Comparison of ENCODE assay signal across 21 cellular contexts in genomic region chr10:19683965-19684364, GRCh38.
DNase-seq lines count a peak whose midpoint lies in the region; ATAC-seq and TF ChIP-seq lines count a peak whose summit lies in the region.
"Had no signal": no experiment of that assay in that cellular context is flagged by ENCODE, and none has a peak within 500 bp of the region (broad histone marks: within the 10 kb centered on the region; RNA-seq: fewer than 3 reads in every experiment).

No MANE protein-coding gene starts in this region.

- CTCF ChIA-PET in BJ (lab: Yijun Ruan, JAX) = interaction anchor here (0.9 to 1.8 kb wide), 4 partner anchors 13 to 105 kb away, joined by 3 to 5 read pairs (median 4); no protein-coding TSS in a partner anchor

- peaks cover 26% of the 10 kb centered on the region for H3K9me3 Mint-ChIP-seq in mesothelial cell of epicardium
- H3K9me3 Mint-ChIP-seq: stimulated activated naive CD8-positive, alpha-beta T cell treated with anti-CD3 and anti-CD28 coated beads, Interleukin-15, amount 100 ng/mL, for 72 hours had no signal

- no peak overlapping the region for H3K4me3 Mint-ChIP-seq in mesothelial cell of epicardium
- H3K4me3 Mint-ChIP-seq: activated naive CD4-positive, alpha-beta T cell treated with anti-CD3 and anti-CD28 coated beads, Interleukin-2, amount 10 ng/mL, durations not matched to agents 7 days and 5 days; activated T-cell treated with anti-CD3 and anti-CD28 coated beads, Interleukin-2, amount 50 U/mL, for 4 hours; stimulated activated naive CD8-positive, alpha-beta T cell treated with anti-CD3 and anti-CD28 coated beads, Interleukin-15, amount 100 ng/mL, for 72 hours had no signal

- H3K27me3 ChIP-seq in BJ (ENCODE audit: control insufficient read depth, insufficient read depth, low read length) = no peaks in the 10 kb centered on the region
- H3K27me3 ChIP-seq in fibroblast of lung (ENCODE audit: control insufficient read depth, insufficient read depth, low read length) = no peaks in the 10 kb centered on the region
- H3K27me3 ChIP-seq in psoas muscle (ENCODE audit: insufficient read depth in 3 of 3, low read length in 2 of 3) = no peaks in the 10 kb centered on the region
- H3K27me3 ChIP-seq: tibial nerve had no signal

- H3K4me3 ChIP-seq in BJ (ENCODE audit: low read depth, low read length) = no peak overlapping the region
- H3K4me3 ChIP-seq in fibroblast of lung (replicated peaks in 1 of 4; ENCODE audit: control extremely low read depth in 1 of 4, insufficient read depth in 1 of 4, low read depth in 3 of 4, low read length in 4 of 4) = no peak overlapping the region
- H3K4me3 ChIP-seq in psoas muscle = no peak overlapping the region
- H3K4me3 ChIP-seq: tibial nerve had no signal

- H3K27ac ChIP-seq in VCaP = no peak overlapping the region
- no peak overlapping the region for H3K27ac ChIP-seq in fibroblast of lung (ENCODE audit: insufficient read depth, low read length)
- no peak overlapping the region for H3K27ac ChIP-seq in psoas muscle
- H3K27ac ChIP-seq: tibial nerve had no signal

- H3K36me3 ChIP-seq in BJ (ENCODE audit: control insufficient read depth, insufficient read depth, low read length) (no peaks in the 10 kb centered on the region), fibroblast of lung (ENCODE audit: control insufficient read depth, insufficient read depth, low read length) (no peaks in the 10 kb centered on the region), psoas muscle (ENCODE audit: insufficient read depth in 1 of 2, low read depth in 1 of 2) (no peaks in the 10 kb centered on the region)
- H3K36me3 ChIP-seq: tibial nerve had no signal

- no peaks in the 10 kb centered on the region for H4K20me1 ChIP-seq in fibroblast of lung (ENCODE audit: control insufficient read depth, extremely low read depth, insufficient read depth, low read length)

- in situ Hi-C loops in KBM-7 (cut with MboI; ENCODE audit: low pct_unique_long_range_greater_than_20kb, low sequenced_read_pairs) = no loop called here

- H3K9ac ChIP-seq in fibroblast of lung (ENCODE audit: insufficient read depth, low read length) = no peak overlapping the region

- peak overlapping the region; percentile 95 for H3K27ac Mint-ChIP-seq in mesothelial cell of epicardium
- H3K27ac Mint-ChIP-seq: activated naive CD4-positive, alpha-beta T cell treated with anti-CD3 and anti-CD28 coated beads, Interleukin-2, amount 10 ng/mL, durations not matched to agents 7 days and 5 days; stimulated activated naive CD8-positive, alpha-beta T cell treated with anti-CD3 and anti-CD28 coated beads, Interleukin-15, amount 100 ng/mL, for 72 hours had no signal

- DNase-seq in BJ (ENCODE audit: low read depth) = peak; percentile 2
- DNase-seq in fibroblast of lung (ENCODE audit: low read depth in 2 of 2) = peak in 1 of 2 donors; percentile 47
- DNase-seq in mesothelial cell of epicardium (ENCODE audit: low spot score in 2 of 2, unreplicated experiment in 2 of 2) = no peak
- no peak for DNase-seq in COLO668 (lab: John Stamatoyannopoulos, UW; ENCODE audit: unreplicated experiment)
- no peak for DNase-seq in psoas muscle
- DNase-seq in EL = no peak
- DNase-seq in KBM-7 = no peak
- DNase-seq: activated CD4-positive, alpha-beta T cell treated with anti-CD3 and anti-CD28 coated beads for 1 hour; activated CD8-positive, alpha-beta memory T cell treated with anti-CD3 and anti-CD28 coated beads for 24 hours; activated naive CD4-positive, alpha-beta T cell treated with anti-CD3 and anti-CD28 coated beads, Interleukin-2, amount 10 ng/mL, durations not matched to agents 7 days and 5 days; activated T-cell treated with anti-CD3 and anti-CD28 coated beads, Interleukin-2, amount 50 U/mL, for 4 hours; left colon; midbrain; NCI-H1417 treated with DMSO at 0.1 percent for 48 hours; NCI-H2107; NCI-H510A; stimulated activated CD4-positive, alpha-beta T cell treated with anti-CD3 and anti-CD28 coated beads, Interleukin-4, amount 100 ng/mL, for 4 hours; stimulated activated naive CD8-positive, alpha-beta T cell treated with anti-CD3 and anti-CD28 coated beads, Interleukin-15, amount 100 ng/mL, for 72 hours; T1000 had no signal

- TF ChIP-seq CTCF in BJ (IDR thresholded peaks at IDR 0.05; ENCODE audit: insufficient read depth, low read depth, low read length) (peak; percentile 11; the same call in 1 of the 2 replicates), VCaP (conservative IDR thresholded peaks at IDR 0.05) (peak; percentile 17; the same call in 1 of the 2 replicates), fibroblast of lung (conservative IDR thresholded peaks at IDR 0.05 in 1 of 2, IDR thresholded peaks at IDR 0.05 in 1 of 2; ENCODE audit: low read depth in 1 of 2, low read length in 2 of 2) (peak; percentile 19 to 34), mesothelial cell of epicardium (IDR thresholded peaks at IDR 0.05; ENCODE audit: unreplicated experiment) (no peak), psoas muscle (IDR thresholded peaks at IDR 0.05) (no peak)

- no peaks in the 10 kb centered on the region for H3K9me3 ChIP-seq in fibroblast of lung (ENCODE audit: control insufficient read depth, insufficient read depth, low read depth, low read length)
- H3K9me3 ChIP-seq in psoas muscle = peaks cover 6% of the 10 kb centered on the region

- peaks cover 29% of the 10 kb centered on the region for H3K4me1 Mint-ChIP-seq in mesothelial cell of epicardium
- H3K4me1 Mint-ChIP-seq: activated naive CD4-positive, alpha-beta T cell treated with anti-CD3 and anti-CD28 coated beads, Interleukin-2, amount 10 ng/mL, durations not matched to agents 7 days and 5 days; stimulated activated naive CD8-positive, alpha-beta T cell treated with anti-CD3 and anti-CD28 coated beads, Interleukin-15, amount 100 ng/mL, for 72 hours had no signal

- ATAC-seq in psoas muscle = no peak
- ATAC-seq: activated T-cell treated with anti-CD3 and anti-CD28 coated beads, Interleukin-2, amount 50 U/mL, for 4 hours; left colon; stimulated activated naive CD8-positive, alpha-beta T cell treated with anti-CD3 and anti-CD28 coated beads, Interleukin-15, amount 100 ng/mL, for 72 hours had no signal

- H2AFZ ChIP-seq in fibroblast of lung (ENCODE audit: low read length) = no peak overlapping the region

- WGBS in psoas muscle, 3 donors = 58 to 64% (median 60%) methylated on average over 5 of the region's 5 CpGs

- peaks cover 18% of the 10 kb centered on the region for H3K36me3 Mint-ChIP-seq in mesothelial cell of epicardium
- H3K36me3 Mint-ChIP-seq: activated naive CD4-positive, alpha-beta T cell treated with anti-CD3 and anti-CD28 coated beads, Interleukin-2, amount 10 ng/mL, durations not matched to agents 7 days and 5 days had no signal

- POLR2A ChIA-PET in BJ (lab: Charles Lee) = no interaction called here

- no peak overlapping the region for H3K4me2 ChIP-seq in fibroblast of lung (ENCODE audit: extremely low read depth, insufficient read depth, low read length)

- no peaks in the 10 kb centered on the region for H3K4me1 ChIP-seq in fibroblast of lung (ENCODE audit: control insufficient read depth, extremely low read depth, insufficient read depth, low read length)
- no peaks in the 10 kb centered on the region for H3K4me1 ChIP-seq in psoas muscle
- H3K4me1 ChIP-seq: tibial nerve had no signal

- intact Hi-C loops in psoas muscle (cut with DNase I) = no loop called here

- H3K79me2 ChIP-seq in fibroblast of lung (ENCODE audit: control insufficient read depth, insufficient read depth, low read length) = no peaks in the 10 kb centered on the region

- H3K27me3 Mint-ChIP-seq in mesothelial cell of epicardium (ENCODE audit: low read depth) = no peaks in the 10 kb centered on the region
- H3K27me3 Mint-ChIP-seq: activated naive CD4-positive, alpha-beta T cell treated with anti-CD3 and anti-CD28 coated beads, Interleukin-2, amount 10 ng/mL, durations not matched to agents 7 days and 5 days; stimulated activated naive CD8-positive, alpha-beta T cell treated with anti-CD3 and anti-CD28 coated beads, Interleukin-15, amount 100 ng/mL, for 72 hours had no signal

Comparison
In these comparisons a context has a peak if more than half of its experiments do, and no peak if none do; other contexts are left out.
1. CTCF ChIP-seq: peak in BJ (single experiment), VCaP (single experiment) and fibroblast of lung (2 of 2); none in mesothelial cell of epicardium (single experiment) and psoas muscle (single experiment).